Comparison of ENCODE assay signal across 10 cellular contexts in genomic region chr20:20363449-20364015, GRCh38. TPM values are rescaled to one million over a fixed set of nuclear protein-coding genes. Genes with fewer than 3 reads are reported as not detected.
A peak's percentile ranks its signal among the peaks of the same experiment; 100 is the strongest.
DNase-seq lines count a peak whose midpoint lies in the region; ATAC-seq and TF ChIP-seq lines count a peak whose summit lies in the region.
"Had no signal": no experiment of that assay in that cellular context is flagged by ENCODE, and none has a peak within 500 bp of the region (broad histone marks: within the 10 kb centered on the region; RNA-seq: fewer than 3 reads in every experiment).

No MANE protein-coding gene starts in this region.

- H3K27me3 Mint-ChIP-seq in activated naive CD8-positive, alpha-beta T cell treated with anti-CD3 and anti-CD28 coated beads, Interleukin-2, amount 10 ng/mL, durations not matched to agents 7 days and 5 days, result peaks cover 64% of the 10 kb centered on the region
- peaks cover 81% of the 10 kb centered on the region for H3K27me3 Mint-ChIP-seq in activated naive CD8-positive, alpha-beta T cell treated with anti-CD3 and anti-CD28 coated beads for 36 hours
- peaks cover 65 to 85% of the 10 kb centered on the region in 2 donors for H3K27me3 Mint-ChIP-seq in effector memory CD8-positive, alpha-beta T cell

- peak overlapping the region; percentile 54 for H3K27ac Mint-ChIP-seq in activated naive CD8-positive, alpha-beta T cell treated with anti-CD3 and anti-CD28 coated beads, Interleukin-2, amount 10 ng/mL, durations not matched to agents 7 days and 5 days
- H3K27ac Mint-ChIP-seq in activated naive CD8-positive, alpha-beta T cell treated with anti-CD3 and anti-CD28 coated beads for 36 hours, result no peak overlapping the region
- no peak overlapping the region for H3K27ac Mint-ChIP-seq in effector memory CD8-positive, alpha-beta T cell

- H3K4me3 Mint-ChIP-seq in activated naive CD8-positive, alpha-beta T cell treated with anti-CD3 and anti-CD28 coated beads, Interleukin-2, amount 10 ng/mL, durations not matched to agents 7 days and 5 days, result no peak overlapping the region
- no peak overlapping the region for H3K4me3 Mint-ChIP-seq in activated naive CD8-positive, alpha-beta T cell treated with anti-CD3 and anti-CD28 coated beads for 36 hours
- H3K4me3 Mint-ChIP-seq in effector memory CD8-positive, alpha-beta T cell, result peak overlapping the region; percentile 9 to 40

- WGBS in stomach, 5 donors, result 2 to 6% (median 3%) methylated on average over 27 to 28 of the region's 28 CpGs
- 3% methylated on average over 26 of the region's 28 CpGs for WGBS in esophagus muscularis mucosa

- no peaks in the 10 kb centered on the region for H3K36me3 ChIP-seq in stomach
- no peaks in the 10 kb centered on the region for H3K36me3 ChIP-seq in esophagus muscularis mucosa
- H3K36me3 ChIP-seq: SJCRH30 had no signal

- no peak for TF ChIP-seq CTCF in stomach (IDR thresholded peaks at IDR 0.05)
- no peak for TF ChIP-seq CTCF in esophagus muscularis mucosa (IDR thresholded peaks at IDR 0.05)

- H3K9me3 Mint-ChIP-seq in activated naive CD8-positive, alpha-beta T cell treated with anti-CD3 and anti-CD28 coated beads, Interleukin-2, amount 10 ng/mL, durations not matched to agents 7 days and 5 days, result no peaks in the 10 kb centered on the region
- no peaks in the 10 kb centered on the region for H3K9me3 Mint-ChIP-seq in activated naive CD8-positive, alpha-beta T cell treated with anti-CD3 and anti-CD28 coated beads for 36 hours
- no peaks in the 10 kb centered on the region for H3K9me3 Mint-ChIP-seq in effector memory CD8-positive, alpha-beta T cell

- POLR2A ChIA-PET in activated naive CD8-positive, alpha-beta T cell treated with anti-CD3 and anti-CD28 coated beads, Interleukin-2, amount 10 ng/mL, durations not matched to agents 7 days and 5 days (lab: Charles Lee), result no interaction called here

- TF ChIP-seq POLR2A in stomach (IDR thresholded peaks at IDR 0.05) (no peak), esophagus muscularis mucosa (IDR thresholded peaks at IDR 0.05; ENCODE audit: low read depth) (no peak)

- intact Hi-C loops in stomach (cut with DNase I; ENCODE audit: low total_unique reads), result loop anchor here (5.0 kb wide), 1 partner anchor 204 kb away; no protein-coding TSS in a partner anchor
- intact Hi-C loops in esophagus muscularis mucosa (cut with DNase I), result loop anchor here (5.0 kb wide), 1 partner anchor 204 kb away; no protein-coding TSS in a partner anchor

- H3K27ac ChIP-seq in stomach (peak overlapping the region in 1 of 5 donors; percentile 20), esophagus muscularis mucosa (replicated peaks in 1 of 4) (no peak overlapping the region)
- H3K27ac ChIP-seq: SJCRH30 had no signal

- DNase-seq in activated naive CD8-positive, alpha-beta T cell treated with anti-CD3 and anti-CD28 coated beads, Interleukin-2, amount 10 ng/mL, durations not matched to agents 7 days and 5 days, result no peak
- no peak for DNase-seq in activated naive CD8-positive, alpha-beta T cell treated with anti-CD3 and anti-CD28 coated beads for 36 hours
- DNase-seq in NCI-H2196 treated with DMSO at 0.1 percent for 48 hours (lab: John Stamatoyannopoulos, UW; ENCODE audit: unreplicated experiment) (peak; percentile 54), stomach (no peak), esophagus muscularis mucosa (ENCODE audit: extremely low spot score) (no peak)
- DNase-seq in effector memory CD8-positive, alpha-beta T cell, result no peak
- DNase-seq: SJCRH30 had no signal

- H3K9me3 ChIP-seq in stomach (no peaks in the 10 kb centered on the region), esophagus muscularis mucosa (no peaks in the 10 kb centered on the region)
- H3K9me3 ChIP-seq: SJCRH30 had no signal

- H3K27me3 ChIP-seq in stomach, result peaks cover 29 to 95% (median 71%) of the 10 kb centered on the region in 3 donors
- peaks cover 0 to 92% (median 43%) of the 10 kb centered on the region in 4 donors for H3K27me3 ChIP-seq in esophagus muscularis mucosa
- H3K27me3 ChIP-seq: SJCRH30 had no signal

- H3K4me1 Mint-ChIP-seq in activated naive CD8-positive, alpha-beta T cell treated with anti-CD3 and anti-CD28 coated beads, Interleukin-2, amount 10 ng/mL, durations not matched to agents 7 days and 5 days, result peaks cover 8% of the 10 kb centered on the region
- peaks cover 24% of the 10 kb centered on the region for H3K4me1 Mint-ChIP-seq in activated naive CD8-positive, alpha-beta T cell treated with anti-CD3 and anti-CD28 coated beads for 36 hours
- H3K4me1 Mint-ChIP-seq in effector memory CD8-positive, alpha-beta T cell (ENCODE audit: low read depth in 2 of 2), result peaks cover 23 to 40% of the 10 kb centered on the region in 2 donors

- peaks cover 31 to 74% (median 55%) of the 10 kb centered on the region in 4 donors for H3K4me1 ChIP-seq in stomach
- peaks cover 14 to 57% (median 45%) of the 10 kb centered on the region in 4 donors for H3K4me1 ChIP-seq in esophagus muscularis mucosa
- H3K4me1 ChIP-seq: SJCRH30 had no signal

- H3K36me3 Mint-ChIP-seq in activated naive CD8-positive, alpha-beta T cell treated with anti-CD3 and anti-CD28 coated beads, Interleukin-2, amount 10 ng/mL, durations not matched to agents 7 days and 5 days, result no peaks in the 10 kb centered on the region
- H3K36me3 Mint-ChIP-seq in activated naive CD8-positive, alpha-beta T cell treated with anti-CD3 and anti-CD28 coated beads for 36 hours, result no peaks in the 10 kb centered on the region
- peaks cover 3% of the 10 kb centered on the region for H3K36me3 Mint-ChIP-seq in effector memory CD8-positive, alpha-beta T cell (ENCODE audit: insufficient read depth)

- TF ChIP-seq EP300 in stomach (IDR thresholded peaks at IDR 0.05), result no peak
- no peak for TF ChIP-seq EP300 in esophagus muscularis mucosa (IDR thresholded peaks at IDR 0.05)

- peak overlapping the region in 3 of 4 donors; percentile 7 to 33 (median 14) for H3K4me3 ChIP-seq in stomach
- H3K4me3 ChIP-seq in esophagus muscularis mucosa, result peak overlapping the region in 2 of 4 donors; percentile 14 to 30
- H3K4me3 ChIP-seq: SJCRH30 had no signal

- no peak for ATAC-seq in activated naive CD8-positive, alpha-beta T cell treated with anti-CD3 and anti-CD28 coated beads, Interleukin-2, amount 10 ng/mL, durations not matched to agents 7 days and 5 days (ENCODE audit: low read depth)
- no peak for ATAC-seq in effector memory CD8-positive, alpha-beta T cell (replicated peaks)
- ATAC-seq in GM18873 (IDR thresholded peaks at IDR 0.05; ENCODE audit: low FRiP score, unreplicated experiment) (no peak), GM19328 (IDR thresholded peaks at IDR 0.05; ENCODE audit: unreplicated experiment) (no peak)

RNA-seq across cellular contexts. Expression of gene INSM1, which starts 4.4 kb away (rescaled TPM):
- total RNA-seq in activated naive CD8-positive, alpha-beta T cell treated with anti-CD3 and anti-CD28 coated beads, Interleukin-2, amount 10 ng/mL, durations not matched to agents 7 days and 5 days, result not detected
- total RNA-seq in activated naive CD8-positive, alpha-beta T cell treated with anti-CD3 and anti-CD28 coated beads for 36 hours, result under 1 TPM; 0.19 to 0.34 TPM
- total RNA-seq in stomach, result 10 to 100 TPM in 1 of 5 donors, 1 to 10 TPM in 1, not detected in 3; 2.0 to 23.2 TPM
- polyA plus RNA-seq in stomach, result 1 to 10 TPM in 2 of 3 donors, under 1 TPM in 1; 0.48 to 2.1 (median 1.4) TPM
- total RNA-seq in esophagus muscularis mucosa, result not detected
- total RNA-seq: osteocyte had no signal

Comparison
In these comparisons a context has a peak if more than half of its experiments do, and no peak if none do; other contexts are left out.
1. H3K4me3 Mint-ChIP-seq: peak in effector memory CD8-positive, alpha-beta T cell (2 of 2); none in activated naive CD8-positive, alpha-beta T cell treated with anti-CD3 and anti-CD28 coated beads, Interleukin-2, amount 10 ng/mL, durations not matched to agents 7 days and 5 days (single experiment) and activated naive CD8-positive, alpha-beta T cell treated with anti-CD3 and anti-CD28 coated beads for 36 hours (single experiment).